ENCODE assay signal across 11 cellular contexts in the genomic region with DNA sequence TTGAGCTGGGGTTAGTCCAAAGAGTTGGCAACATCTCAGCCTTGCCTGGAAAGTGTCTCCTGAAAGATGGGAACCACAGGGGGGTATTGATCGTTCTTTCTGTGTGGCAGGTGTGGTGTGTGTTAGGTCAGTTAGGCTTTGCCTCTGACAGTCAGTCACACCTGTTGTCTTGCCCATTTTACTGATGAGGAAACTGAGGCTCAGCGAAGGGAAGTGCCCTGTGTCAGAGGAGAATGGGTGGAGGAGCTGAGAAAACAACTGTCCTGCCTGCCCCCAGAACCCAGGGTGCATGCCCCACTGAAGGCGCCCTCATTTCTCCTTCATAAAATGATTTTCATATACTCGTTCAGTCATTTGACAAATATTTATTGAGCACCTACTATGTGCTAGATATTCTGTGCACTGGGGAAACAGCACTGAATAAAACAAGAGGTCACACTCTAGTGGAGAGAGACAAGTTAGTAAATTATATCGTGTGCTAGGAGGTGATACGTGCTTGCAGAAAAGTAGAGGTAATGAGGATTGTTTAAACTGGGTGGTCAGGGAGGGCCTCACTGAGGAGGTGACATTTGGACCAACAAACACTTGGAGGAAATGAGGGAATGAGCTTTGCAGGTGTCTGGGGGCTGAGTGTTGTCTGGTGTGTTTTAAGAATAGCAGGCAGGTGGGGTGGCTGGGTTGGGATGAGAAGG. TPM values are rescaled to one million over a fixed set of nuclear protein-coding genes. Genes with fewer than 3 reads are reported as not detected.
A peak's percentile ranks its signal among the peaks of the same experiment; 100 is the strongest.
DNase-seq lines count a peak whose midpoint lies in the region; ATAC-seq and TF ChIP-seq lines count a peak whose summit lies in the region.
"Had no signal": no experiment of that assay in that cellular context is flagged by ENCODE, and none has a peak within 500 bp of the region (broad histone marks: within the 10 kb centered on the region; RNA-seq: fewer than 3 reads in every experiment).

No MANE protein-coding gene starts in this region.

- peaks cover 14 to 72% (median 41%) of the 10 kb centered on the region in 4 donors for H3K4me1 Mint-ChIP-seq in CD4-positive, CD25-positive, alpha-beta regulatory T cell
- H3K4me1 Mint-ChIP-seq in central memory CD8-positive, alpha-beta T cell, result peaks cover 51% of the 10 kb centered on the region
- H3K4me1 Mint-ChIP-seq in natural killer cell, result peaks cover 48 to 53% of the 10 kb centered on the region in 2 donors

- intact Hi-C loops in natural killer cell (cut with micrococcal nuclease), result loop anchor here (5.0 kb wide), 1 partner anchor 111 kb away; a partner anchor contains a TSS
- intact Hi-C loops in Right ventricle myocardium superior (cut with DNase I), result loop anchor here (5.0 kb wide), 1 partner anchor 111 kb away; a partner anchor contains a TSS

- no peaks in the 10 kb centered on the region for H3K9me3 ChIP-seq in CD4-positive, CD25-positive, alpha-beta regulatory T cell (ENCODE audit: control insufficient read depth in 2 of 2, low read length in 2 of 2)
- H3K9me3 ChIP-seq in HUES64 (ENCODE audit: insufficient read depth, low read depth, low read length), result no peaks in the 10 kb centered on the region
- H3K9me3 ChIP-seq: body of pancreas had no signal

- peak overlapping the region; percentile 98 to 99 (median 99) for H3K27ac Mint-ChIP-seq in CD4-positive, CD25-positive, alpha-beta regulatory T cell
- peak overlapping the region; percentile 99 for H3K27ac Mint-ChIP-seq in central memory CD8-positive, alpha-beta T cell (ENCODE audit: low read depth)
- H3K27ac Mint-ChIP-seq in natural killer cell, result peak overlapping the region; percentile 90 to 99

- ATAC-seq in CD4-positive, CD25-positive, alpha-beta regulatory T cell (ENCODE audit: low read depth in 2 of 2), result no peak
- ATAC-seq in central memory CD8-positive, alpha-beta T cell (replicated peaks; ENCODE audit: extremely low read depth, poor library complexity, severe bottlenecking), result no peak
- ATAC-seq in natural killer cell (no peak), HG03342 (IDR thresholded peaks at IDR 0.05; ENCODE audit: unreplicated experiment) (no peak), HG03469 (IDR thresholded peaks at IDR 0.05; ENCODE audit: unreplicated experiment) (no peak), Right ventricle myocardium superior (ENCODE audit: poor library complexity) (no peak)
- ATAC-seq: body of pancreas had no signal

- peaks cover 6% of the 10 kb centered on the region for H3K27me3 Mint-ChIP-seq in CD4-positive, CD25-positive, alpha-beta regulatory T cell
- H3K27me3 Mint-ChIP-seq in central memory CD8-positive, alpha-beta T cell, result no peaks in the 10 kb centered on the region
- H3K27me3 Mint-ChIP-seq in natural killer cell (ENCODE audit: low read depth in 2 of 2), result no peaks in the 10 kb centered on the region

- peak overlapping the region; percentile 81 for H3K4me3 ChIP-seq in CD4-positive, CD25-positive, alpha-beta regulatory T cell (ENCODE audit: low read depth, low read length)
- peak overlapping the region; percentile 80 for H3K4me3 ChIP-seq in HUES64 (ENCODE audit: low read length)
- H3K4me3 ChIP-seq: body of pancreas had no signal

- WGBS in HUES64, result 91% methylated on average over 6 of the region's 6 CpGs

- peaks cover 47% of the 10 kb centered on the region for H3K36me3 Mint-ChIP-seq in CD4-positive, CD25-positive, alpha-beta regulatory T cell
- peaks cover 50% of the 10 kb centered on the region for H3K36me3 Mint-ChIP-seq in central memory CD8-positive, alpha-beta T cell (ENCODE audit: insufficient read depth)
- peaks cover 25% of the 10 kb centered on the region for H3K36me3 Mint-ChIP-seq in natural killer cell

- H3K27me3 ChIP-seq in CD4-positive, CD25-positive, alpha-beta regulatory T cell (ENCODE audit: control insufficient read depth, insufficient read depth, low read length), result no peaks in the 10 kb centered on the region
- H3K27me3 ChIP-seq in HUES64 (ENCODE audit: insufficient read depth, low read length), result peaks cover 19% of the 10 kb centered on the region; the same call in 1 of the 2 replicates

- DNase-seq in CD4-positive, CD25-positive, alpha-beta regulatory T cell, result no peak
- no peak for DNase-seq in central memory CD8-positive, alpha-beta T cell (ENCODE audit: low spot score in 2 of 2)
- DNase-seq in natural killer cell, result no peak
- no peak for DNase-seq in NCI-H446 (lab: John Stamatoyannopoulos, UW)
- no peak for DNase-seq in Right ventricle myocardium superior
- DNase-seq: body of pancreas, MV-4-11 had no signal

- peaks cover 45% of the 10 kb centered on the region for H3K4me1 ChIP-seq in CD4-positive, CD25-positive, alpha-beta regulatory T cell (ENCODE audit: control insufficient read depth, insufficient read depth, low read length, poor library complexity, severe bottlenecking)
- H3K4me1 ChIP-seq in HUES64 (ENCODE audit: insufficient read depth, low read length), result peaks cover 19% of the 10 kb centered on the region

- TF ChIP-seq CTCF in natural killer cell (IDR thresholded peaks at IDR 0.05), result no peak

- peaks cover 46% of the 10 kb centered on the region for H3K36me3 ChIP-seq in CD4-positive, CD25-positive, alpha-beta regulatory T cell (ENCODE audit: control insufficient read depth, insufficient read depth, low read length)
- peaks cover 40% of the 10 kb centered on the region for H3K36me3 ChIP-seq in HUES64 (ENCODE audit: insufficient read depth, low read length)

- H3K9me3 Mint-ChIP-seq in CD4-positive, CD25-positive, alpha-beta regulatory T cell, result peaks cover 0 to 6% (median 0%) of the 10 kb centered on the region in 7 donors
- no peaks in the 10 kb centered on the region for H3K9me3 Mint-ChIP-seq in central memory CD8-positive, alpha-beta T cell
- no peaks in the 10 kb centered on the region for H3K9me3 Mint-ChIP-seq in natural killer cell

- no peak overlapping the region for H3K9ac ChIP-seq in HUES64 (ENCODE audit: low read depth, low read length)

- H3K27ac ChIP-seq in CD4-positive, CD25-positive, alpha-beta regulatory T cell (ENCODE audit: insufficient read depth, low read length, poor library complexity, severe bottlenecking), result peak overlapping the region; percentile 83
- no peak overlapping the region for H3K27ac ChIP-seq in HUES64 (ENCODE audit: low read depth, low read length)

- H3K4me3 Mint-ChIP-seq in CD4-positive, CD25-positive, alpha-beta regulatory T cell, result peak overlapping the region; percentile 98 to 100 (median 100)
- peak overlapping the region; percentile 100 for H3K4me3 Mint-ChIP-seq in central memory CD8-positive, alpha-beta T cell
- H3K4me3 Mint-ChIP-seq in natural killer cell, result peak overlapping the region; percentile 100

RNA-seq across cellular contexts. Expression of a gene that starts 1.6 kb away (rescaled TPM):
- 503 TPM for total RNA-seq in CD4-positive, CD25-positive, alpha-beta regulatory T cell
- 100 to 1,000 TPM; 465 to 575 (median 487) TPM for polyA plus RNA-seq in CD4-positive, CD25-positive, alpha-beta regulatory T cell
- polyA plus RNA-seq in HUES64 (2013, experiment 1 of 2), result 75.1 TPM
- 102 TPM for polyA plus RNA-seq in HUES64 (2013, experiment 2 of 2)
- total RNA-seq in natural killer cell (100 to 1,000 TPM; 226 to 270 (median 231) TPM), Right ventricle myocardium superior (20.9 TPM)

RNA-seq across cellular contexts. Expression of a gene that starts 13.1 kb away (rescaled TPM):
- 9.3 TPM for total RNA-seq in CD4-positive, CD25-positive, alpha-beta regulatory T cell
- polyA plus RNA-seq in CD4-positive, CD25-positive, alpha-beta regulatory T cell, result 1 to 10 TPM; 3.2 to 6.8 (median 4.7) TPM
- 11.0 TPM for polyA plus RNA-seq in HUES64 (2013, experiment 1 of 2)
- 14.4 TPM for polyA plus RNA-seq in HUES64 (2013, experiment 2 of 2)
- 1 to 10 TPM; 4.0 to 5.4 (median 4.9) TPM for total RNA-seq in natural killer cell
- total RNA-seq in Right ventricle myocardium superior, result not detected
- total RNA-seq: SK-MEL-5 had no signal

RNA-seq across cellular contexts. Expression of a gene that starts 17.5 kb away (rescaled TPM):
- 1.6 TPM for total RNA-seq in CD4-positive, CD25-positive, alpha-beta regulatory T cell
- 1 to 10 TPM; 2.1 to 3.7 (median 2.7) TPM for polyA plus RNA-seq in CD4-positive, CD25-positive, alpha-beta regulatory T cell
- polyA plus RNA-seq in HUES64 (2013, experiment 1 of 2), result 4.7 TPM
- polyA plus RNA-seq in HUES64 (2013, experiment 2 of 2), result 9.3 TPM
- total RNA-seq in natural killer cell (not detected), Right ventricle myocardium superior (580 TPM)
- total RNA-seq: SK-MEL-5 had no signal

RNA-seq across cellular contexts. Expression of a gene that starts 21.3 kb away (rescaled TPM):
- 0.64 TPM for total RNA-seq in CD4-positive, CD25-positive, alpha-beta regulatory T cell
- not detected for polyA plus RNA-seq in CD4-positive, CD25-positive, alpha-beta regulatory T cell
- 1.4 TPM for polyA plus RNA-seq in HUES64 (2013, experiment 1 of 2)
- polyA plus RNA-seq in HUES64 (2013, experiment 2 of 2), result 3.4 TPM
- total RNA-seq in natural killer cell (under 1 TPM in 2 of 3 donors, not detected in 1; 0.49 to 0.72 TPM), Right ventricle myocardium superior (8.1 TPM)

RNA-seq across cellular contexts. Expression of a gene that starts 40.5 kb away (rescaled TPM):
- total RNA-seq in CD4-positive, CD25-positive, alpha-beta regulatory T cell, result not detected
- not detected for polyA plus RNA-seq in CD4-positive, CD25-positive, alpha-beta regulatory T cell
- not detected for polyA plus RNA-seq in HUES64 (2013, experiment 1 of 2)
- polyA plus RNA-seq in HUES64 (2013, experiment 2 of 2), result not detected
- total RNA-seq in natural killer cell, result not detected
- total RNA-seq in Right ventricle myocardium superior, result 1.3 TPM
- total RNA-seq: SK-MEL-5 had no signal

Comparison
In these comparisons a context has a peak if more than half of its experiments do, and no peak if none do; other contexts are left out.
1. RNA of a gene that starts 1.6 kb away (total RNA-seq): 503 TPM in CD4-positive, CD25-positive, alpha-beta regulatory T cell (single experiment) and 226 to 270 TPM in natural killer cell; 20.9 TPM in Right ventricle myocardium superior (single experiment); every median in the first group is over 10 times any median in the second.
2. RNA of a gene that starts 17.5 kb away (total RNA-seq): 580 TPM in Right ventricle myocardium superior (single experiment); 1.6 TPM in CD4-positive, CD25-positive, alpha-beta regulatory T cell (single experiment) and not detected in natural killer cell; every median in the first group is over 100 times any median in the second.
3. Peak in every context shown above with its lines, with median percentiles within 50 percentile points of each other: H3K27ac Mint-ChIP-seq and H3K4me3 Mint-ChIP-seq.